Comparison of ENCODE assay signal across 8 cellular contexts in the genomic region with DNA sequence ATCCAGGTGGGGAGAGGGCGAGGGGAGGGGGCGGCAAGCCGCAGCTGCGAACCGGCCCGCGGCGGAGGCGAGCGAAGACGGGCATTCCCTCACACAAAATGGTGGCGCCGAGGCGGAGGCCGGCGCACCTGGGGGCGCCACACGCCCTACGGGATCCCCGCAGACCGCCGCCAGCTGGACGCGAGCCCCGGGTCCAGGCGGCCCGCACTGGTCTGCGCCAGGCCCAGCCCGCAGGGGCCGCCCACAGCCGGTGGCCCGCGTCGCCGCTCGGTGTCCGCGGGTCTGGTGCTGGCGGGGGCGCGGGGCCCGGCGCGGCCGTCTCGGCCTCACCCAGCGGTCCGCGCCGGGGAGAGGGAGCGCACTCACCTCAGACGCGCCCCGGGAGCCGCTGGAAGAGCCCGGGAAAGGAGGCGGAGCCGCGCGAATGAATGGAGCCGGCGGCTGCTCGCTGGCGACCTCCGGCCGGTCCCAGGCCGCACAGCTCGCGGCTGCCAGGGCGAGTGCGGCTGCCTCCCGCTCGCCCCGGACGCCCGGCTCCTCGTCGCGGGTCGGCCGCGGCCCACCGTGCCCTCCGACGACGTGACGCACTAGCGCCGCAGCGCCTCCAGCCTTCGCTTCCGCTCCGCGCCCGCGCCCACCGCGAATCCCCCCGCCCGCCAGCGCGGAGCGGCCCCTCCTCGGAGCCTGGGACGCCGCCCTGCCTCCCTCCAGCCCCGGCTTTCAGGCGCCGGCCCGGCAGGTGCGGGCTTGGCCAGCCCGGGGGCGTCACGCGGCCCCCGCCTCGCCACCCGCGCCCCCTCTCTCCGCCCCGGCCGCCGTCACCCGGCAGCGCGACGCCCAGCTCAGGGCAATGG. TPM values are rescaled to one million over a fixed set of nuclear protein-coding genes. Genes with fewer than 3 reads are reported as not detected.
DNase-seq lines count a peak whose midpoint lies in the region; ATAC-seq, FAIRE-seq and TF ChIP-seq lines count a peak whose summit lies in the region.

Gene FAM169A, minus strand, starts transcription at position 589 of the 854 bp plus-strand sequence. CDS start 24,711 bp downstream, outside the sequence.

- peak within 1 kb of the TSS; percentile 84 for H3K27ac Mint-ChIP-seq in T-helper 1 cell treated with Interleukin-12 subunit alpha and Interleukin-12 subunit beta and Interleukin-4 antibody, amounts not matched to agents 30 μg/mL and 1 μg/mL, for 36 hours
- H3K27ac Mint-ChIP-seq in astrocyte (ENCODE audit: unreplicated experiment): peak within 1 kb of the TSS; percentile 80

- peaks cover 37% of the 10 kb centered on the region for H3K27me3 Mint-ChIP-seq in T-helper 1 cell treated with Interleukin-12 subunit alpha and Interleukin-12 subunit beta and Interleukin-4 antibody, amounts not matched to agents 30 μg/mL and 1 μg/mL, for 36 hours (ENCODE audit: low read depth)
- no peaks in the 10 kb centered on the region for H3K27me3 Mint-ChIP-seq in astrocyte (ENCODE audit: low read depth, unreplicated experiment)

- peak within 1 kb of the TSS; percentile 90 for H3K4me3 Mint-ChIP-seq in T-helper 1 cell treated with Interleukin-12 subunit alpha and Interleukin-12 subunit beta and Interleukin-4 antibody, amounts not matched to agents 30 μg/mL and 1 μg/mL, for 36 hours
- H3K4me3 Mint-ChIP-seq in astrocyte (ENCODE audit: unreplicated experiment): peak within 1 kb of the TSS; percentile 90

- H3K36me3 ChIP-seq in astrocyte (ENCODE audit: insufficient read depth, low read length) (no peaks in the 10 kb centered on the region), iPS-18a (ENCODE audit: control insufficient read depth, low read depth, low read length) (no peaks in the 10 kb centered on the region), skeletal muscle tissue (ENCODE audit: control insufficient read depth in 3 of 3, insufficient read depth in 3 of 3, low read length in 3 of 3) (no peaks in the 10 kb centered on the region)

- peak within 1 kb of the TSS; percentile 84 for H3K9ac ChIP-seq in astrocyte (ENCODE audit: low read length)
- peak within 1 kb of the TSS; percentile 94 for H3K9ac ChIP-seq in iPS-18a (ENCODE audit: low read length)
- peak within 1 kb of the TSS in 1 of 3 donors; percentile 4 for H3K9ac ChIP-seq in skeletal muscle tissue (ENCODE audit: low read depth in 1 of 3, low read length in 3 of 3)

- H3K4me3 ChIP-seq in astrocyte (ENCODE audit: insufficient read depth, low read depth, low read length): peak within 1 kb of the TSS; percentile 83
- H3K4me3 ChIP-seq in iPS-18a (ENCODE audit: low read length): peak within 1 kb of the TSS; percentile 94
- H3K4me3 ChIP-seq in skeletal muscle tissue (ENCODE audit: low read length in 3 of 3): peak within 1 kb of the TSS in 2 of 3 donors; percentile 41 to 58

- no peaks in the 10 kb centered on the region for H4K20me1 ChIP-seq in astrocyte (ENCODE audit: insufficient read depth, low read length)

- H3K36me3 Mint-ChIP-seq in T-helper 1 cell treated with Interleukin-12 subunit alpha and Interleukin-12 subunit beta and Interleukin-4 antibody, amounts not matched to agents 30 μg/mL and 1 μg/mL, for 36 hours (ENCODE audit: low read depth): no peaks in the 10 kb centered on the region
- H3K36me3 Mint-ChIP-seq in astrocyte (ENCODE audit: low read depth, unreplicated experiment): no peaks in the 10 kb centered on the region

- H3K4me2 ChIP-seq in astrocyte (ENCODE audit: low read length): peak within 1 kb of the TSS; percentile 97

- H3K4me1 ChIP-seq in astrocyte (ENCODE audit: insufficient read depth, low read length): peaks cover 4% of the 10 kb centered on the region
- H3K4me1 ChIP-seq in iPS-18a (ENCODE audit: control insufficient read depth, low read depth, low read length): peaks cover 55% of the 10 kb centered on the region
- H3K4me1 ChIP-seq in skeletal muscle tissue (ENCODE audit: control insufficient read depth in 3 of 3, insufficient read depth in 3 of 3, low read length in 3 of 3): peaks cover 0 to 3% (median 0%) of the 10 kb centered on the region in 3 donors

- no peaks in the 10 kb centered on the region for H3K9me3 Mint-ChIP-seq in T-helper 1 cell treated with Interleukin-12 subunit alpha and Interleukin-12 subunit beta and Interleukin-4 antibody, amounts not matched to agents 30 μg/mL and 1 μg/mL, for 36 hours
- H3K9me3 Mint-ChIP-seq in astrocyte (ENCODE audit: unreplicated experiment): no peaks in the 10 kb centered on the region

- no peaks in the 10 kb centered on the region for H3K27me3 ChIP-seq in astrocyte (ENCODE audit: insufficient read depth, low read length)
- H3K27me3 ChIP-seq in iPS-18a (ENCODE audit: control insufficient read depth, insufficient read depth, low read length): no peaks in the 10 kb centered on the region
- peaks cover 19 to 28% (median 21%) of the 10 kb centered on the region in 3 donors for H3K27me3 ChIP-seq in skeletal muscle tissue (ENCODE audit: control insufficient read depth in 3 of 3, insufficient read depth in 3 of 3, low read length in 3 of 3)

- FAIRE-seq in astrocyte (lab: Jason Lieb, UNC): no peak

- ATAC-seq in HG03432 (IDR thresholded peaks at IDR 0.05; ENCODE audit: unreplicated experiment): peak; percentile 56
- no peak for ATAC-seq in GM21723 (IDR thresholded peaks at IDR 0.05; ENCODE audit: unreplicated experiment)

- H3K27ac ChIP-seq in astrocyte (ENCODE audit: low read depth, low read length) (no peak within 1 kb of the TSS), iPS-18a (ENCODE audit: low read length) (peak within 1 kb of the TSS; percentile 88), skeletal muscle tissue (ENCODE audit: low read depth, low read length) (no peak within 1 kb of the TSS)

- peak within 1 kb of the TSS; percentile 96 for H2AFZ ChIP-seq in astrocyte (ENCODE audit: low read depth, low read length)

- no peaks in the 10 kb centered on the region for H3K9me3 ChIP-seq in astrocyte (ENCODE audit: insufficient read depth, low read depth, low read length)
- no peaks in the 10 kb centered on the region for H3K9me3 ChIP-seq in iPS-18a (ENCODE audit: control insufficient read depth, low read depth, low read length)
- no peaks in the 10 kb centered on the region for H3K9me3 ChIP-seq in skeletal muscle tissue (ENCODE audit: control insufficient read depth in 3 of 3, low read length in 3 of 3)

- no peaks in the 10 kb centered on the region for H3K79me2 ChIP-seq in astrocyte (ENCODE audit: insufficient read depth, low read length)

- H3K4me1 Mint-ChIP-seq in T-helper 1 cell treated with Interleukin-12 subunit alpha and Interleukin-12 subunit beta and Interleukin-4 antibody, amounts not matched to agents 30 μg/mL and 1 μg/mL, for 36 hours (ENCODE audit: low read depth): peaks cover 10% of the 10 kb centered on the region
- peaks cover 6% of the 10 kb centered on the region for H3K4me1 Mint-ChIP-seq in astrocyte (ENCODE audit: low read depth, unreplicated experiment)

- TF ChIP-seq CTCF in astrocyte (IDR thresholded peaks at IDR 0.05; ENCODE audit: insufficient read depth, low read depth, low read length): no peak

- DNase-seq in NCI-H1436 (lab: John Stamatoyannopoulos, UW) (peak; percentile 67), NCI-H1436 treated with DMSO at 0.1 percent for 48 hours (lab: John Stamatoyannopoulos, UW) (no peak), astrocyte (ENCODE audit: low read depth) (peak; percentile 29)

RNA-seq across cellular contexts. Expression of gene FAM169A, which starts in this region (rescaled TPM):
- 9.1 and 11.9 TPM in 2 replicates for total RNA-seq in astrocyte
- 0.52 TPM for total RNA-seq in skeletal muscle tissue
